Comparison of ENCODE assay signal across 21 cellular contexts in genomic region chr13:98676239-98676638, GRCh38.
DNase-seq lines count a peak whose midpoint lies in the region; ATAC-seq and TF ChIP-seq lines count a peak whose summit lies in the region.
"Had no signal": no experiment of that assay in that cellular context is flagged by ENCODE, and none has a peak within 500 bp of the region (broad histone marks: within the 10 kb centered on the region; RNA-seq: fewer than 3 reads in every experiment).

No MANE protein-coding gene starts in this region.

- H3K4me1 Mint-ChIP-seq in neural crest cell, result peaks cover 42% of the 10 kb centered on the region

- POLR2A ChIA-PET in HEK293 (lab: Yijun Ruan, JAX), result no interaction called here

- H3K36me3 ChIP-seq in HEK293 (ENCODE audit: control insufficient read depth in 2 of 2, insufficient read depth in 1 of 2, low read length in 2 of 2) (no peaks in the 10 kb centered on the region), gastrocnemius medialis (no peaks in the 10 kb centered on the region)
- H3K36me3 ChIP-seq: Peyer's patch had no signal

- H3K9me3 ChIP-seq in HEK293 (ENCODE audit: control insufficient read depth, insufficient read depth, low read depth, low read length) (no peaks in the 10 kb centered on the region), gastrocnemius medialis (no peaks in the 10 kb centered on the region)
- H3K9me3 ChIP-seq: Peyer's patch had no signal

- H3K4me3 ChIP-seq in HEK293 (ENCODE audit: low read depth, low read length) (no peak overlapping the region), epithelial cell of esophagus (ENCODE audit: low read length) (peak overlapping the region; percentile 4), gastrocnemius medialis (no peak overlapping the region)
- H3K4me3 ChIP-seq: Peyer's patch had no signal

- no peaks in the 10 kb centered on the region for H3K4me1 ChIP-seq in HEK293 (ENCODE audit: control insufficient read depth, insufficient read depth, low read length)
- peaks cover 6 to 10% of the 10 kb centered on the region in 2 donors for H3K4me1 ChIP-seq in gastrocnemius medialis

- no peaks in the 10 kb centered on the region for H3K9me3 Mint-ChIP-seq in neural crest cell
- H3K9me3 Mint-ChIP-seq: HFFc6 had no signal

- peak; percentile 68 for DNase-seq in DMS79 treated with DMSO at 0.1 percent for 48 hours (lab: John Stamatoyannopoulos, UW)
- DNase-seq in DMS79 (lab: John Stamatoyannopoulos, UW), result no peak
- peak; percentile 76 for DNase-seq in epithelial cell of esophagus (ENCODE audit: low read depth)
- DNase-seq in neural crest cell (ENCODE audit: low read depth, low spot score), result no peak
- DNase-seq in gastrocnemius medialis, result no peak
- DNase-seq: AML-193, DMS153, HFFc6, KBM-7, NCI-H1105 treated with DMSO at 0.1 percent for 48 hours, NCI-H187, NCI-H2107, NCI-H226, NCI-H526, Peyer's patch had no signal

- intact Hi-C loops in gastrocnemius medialis (cut with DNase I; ENCODE audit: low total_unique reads), result no loop called here

- no peaks in the 10 kb centered on the region for H3K27me3 Mint-ChIP-seq in neural crest cell (ENCODE audit: low read depth)

- TF ChIP-seq POLR2A in gastrocnemius medialis (IDR thresholded peaks at IDR 0.05), result no peak

- CTCF ChIA-PET in HEK293 (lab: Yijun Ruan, JAX), result no interaction called here

- in situ Hi-C loops in gastrocnemius medialis (cut with MboI; ENCODE audit: low sequenced_read_pairs in 4 of 4), result no loop called here

- H3K4me3 Mint-ChIP-seq in neural crest cell, result no peak overlapping the region
- H3K4me3 Mint-ChIP-seq: CD14-positive monocyte, HFFc6 had no signal

- peak overlapping the region; percentile 67 for H3K27ac Mint-ChIP-seq in neural crest cell (ENCODE audit: unreplicated experiment)
- H3K27ac Mint-ChIP-seq: CD14-positive monocyte, HFFc6 had no signal

- TF ChIP-seq CTCF in HEK293 (tag by site-specific recombination; IDR thresholded peaks at IDR 0.05), result no peak
- no peak for TF ChIP-seq CTCF in epithelial cell of esophagus (IDR thresholded peaks at IDR 0.05; ENCODE audit: insufficient read depth, low read depth, low read length, missing control alignments)
- no peak for TF ChIP-seq CTCF in neural crest cell (conservative IDR thresholded peaks at IDR 0.05)
- TF ChIP-seq CTCF in gastrocnemius medialis (IDR thresholded peaks at IDR 0.05 in 4 of 5, conservative IDR thresholded peaks at IDR 0.05 in 1 of 5), result no peak

- no peaks in the 10 kb centered on the region for H3K36me3 Mint-ChIP-seq in neural crest cell (ENCODE audit: low read depth)
- H3K36me3 Mint-ChIP-seq: CD14-positive monocyte had no signal

- no peak for ATAC-seq in gastrocnemius medialis
- ATAC-seq in HG03565 (IDR thresholded peaks at IDR 0.05; ENCODE audit: unreplicated experiment), result no peak
- no peak for ATAC-seq in GM19397 (IDR thresholded peaks at IDR 0.05; ENCODE audit: unreplicated experiment)
- ATAC-seq: HepG2 had no signal

- H3K27ac ChIP-seq in HEK293 (ENCODE audit: extremely low read depth, low read depth, low read length), result no peak overlapping the region
- H3K27ac ChIP-seq in gastrocnemius medialis, result no peak overlapping the region
- H3K27ac ChIP-seq: 22Rv1, Peyer's patch had no signal

- H3K27me3 ChIP-seq in gastrocnemius medialis, result no peaks in the 10 kb centered on the region
- H3K27me3 ChIP-seq: Peyer's patch had no signal

TF ChIP-seq in HEK293, 187 proteins besides CTCF, POLR2A, EP300 and RAD21:
- peak; percentile 42 for TF ChIP-seq ZBTB17 (tag by site-specific recombination; IDR thresholded peaks at IDR 0.05)
- no peak for TF ChIP-seq ZNF530 (tag by site-specific recombination; IDR thresholded peaks at IDR 0.05; ENCODE audit: low read depth)
TF ChIP-seq in HEK293: peak in this region for 1.

Comparison
In these comparisons a context has a peak if more than half of its experiments do, and no peak if none do; other contexts are left out.
1. DNase-seq: peak in DMS79 treated with DMSO at 0.1 percent for 48 hours (single experiment) and epithelial cell of esophagus (single experiment); none in DMS79 (single experiment), neural crest cell (single experiment) and gastrocnemius medialis (0 of 2).